In genomic region chr17:45030733-45031132, GRCh38 we compare ENCODE assay signal across 21 cellular contexts.
"Had no signal": no experiment of that assay in that cellular context is flagged by ENCODE, and none has a peak within 500 bp of the region (broad histone marks: within the 10 kb centered on the region; RNA-seq: fewer than 3 reads in every experiment).

No MANE protein-coding gene starts in this region.

- H3K9ac ChIP-seq: SK-N-SH had no signal

- H3K4me2 ChIP-seq: SK-N-SH had no signal

- H3K27me3 ChIP-seq: brain microvascular endothelial cell had no signal

- ATAC-seq: Right ventricle myocardium inferior had no signal

- H3K27ac ChIP-seq: brain microvascular endothelial cell, VCaP had no signal

- DNase-seq: activated CD4-positive, alpha-beta memory T cell treated with anti-CD3 and anti-CD28 coated beads, Interleukin-2, amount 10 ng/mL, durations not matched to agents 7 days and 5 days; activated CD4-positive, alpha-beta T cell treated with anti-CD3 and anti-CD28 coated beads, Interleukin-2, amount 10 ng/mL, durations not matched to agents 7 days and 5 days; activated CD4-positive, CD25-positive, alpha-beta regulatory T cell; activated CD8-positive, alpha-beta memory T cell treated with anti-CD3 and anti-CD28 coated beads, Interleukin-2, amount 50 U/mL, for 48 hours; activated naive CD4-positive, alpha-beta T cell; activated T-cell treated with anti-CD3 and anti-CD28 coated beads, Interleukin-2, amount 50 U/mL, for 1 hour; brain microvascular endothelial cell; cerebellar nuclear complex; KG1; NCI-H1048; NCI-H146; NCI-H187 treated with DMSO at 0.1 percent for 48 hours; NCI-H2081 treated with DMSO at 0.1 percent for 48 hours; NCI-H2171; NCI-H226; NCI-H526 treated with DMSO at 0.1 percent for 48 hours; NCI-H82; SK-N-SH; T-helper 1 cell had no signal

- H3K9me3 ChIP-seq: SK-N-SH had no signal
